8 cellular contexts compared by ENCODE assay signal in the genomic region with DNA sequence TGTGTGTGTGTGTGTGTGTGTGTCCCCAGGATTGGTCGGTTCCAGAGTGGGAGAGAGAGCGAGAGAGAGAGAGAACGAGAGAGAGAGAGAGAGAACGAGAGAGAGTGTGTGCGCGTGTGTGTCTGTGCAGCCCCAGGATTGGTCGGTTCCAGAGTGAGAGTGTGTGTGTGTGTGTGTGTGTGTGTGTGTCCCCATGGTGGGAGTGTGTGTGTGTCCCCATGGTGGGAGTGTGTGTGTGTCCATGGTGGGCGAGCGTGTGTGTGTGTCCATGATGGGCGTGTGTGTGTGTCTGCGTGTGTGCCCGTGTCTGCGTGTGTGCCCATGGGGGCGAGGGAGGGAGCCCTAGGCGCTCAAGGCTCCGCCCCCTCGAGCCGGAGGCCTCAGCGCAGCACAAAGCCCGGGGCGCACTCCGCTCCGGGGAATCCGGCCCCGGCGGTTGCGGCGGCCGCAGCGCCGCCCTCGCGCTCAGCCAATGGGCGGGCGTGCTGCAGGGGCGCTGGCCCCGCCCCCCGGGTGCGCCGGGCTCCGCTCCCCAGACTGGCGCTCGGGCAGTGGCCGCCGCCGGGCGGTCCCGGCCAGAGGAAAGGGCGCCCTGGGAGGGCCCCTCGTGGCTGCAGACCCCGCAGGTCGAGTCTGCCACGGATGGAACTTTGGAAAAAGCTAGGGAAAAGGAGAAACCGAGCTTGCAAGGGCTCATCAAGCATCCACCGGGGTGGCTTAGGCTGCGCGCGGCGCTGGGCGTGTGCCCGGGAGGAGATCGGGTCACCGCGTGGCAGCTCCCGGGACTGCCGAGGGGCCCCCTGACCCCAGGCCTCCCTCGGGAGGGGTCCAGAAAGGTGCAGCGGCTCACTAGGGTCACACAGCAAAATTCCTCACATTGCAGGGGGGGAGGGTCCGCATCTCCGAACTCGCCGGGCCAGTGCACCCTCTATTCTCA.
A peak's percentile ranks its signal among the peaks of the same experiment; 100 is the strongest.
DNase-seq lines count a peak whose midpoint lies in the region; ATAC-seq and TF ChIP-seq lines count a peak whose summit lies in the region.

No MANE protein-coding gene starts in this region.

- no peaks in the 10 kb centered on the region for H3K9me2 ChIP-seq in PC-9 (ENCODE audit: insufficient read depth)

- no peaks in the 10 kb centered on the region for H3K27me3 ChIP-seq in PC-9 (ENCODE audit: insufficient read depth, low read depth)
- H3K27me3 ChIP-seq in esophagus squamous epithelium = peaks cover 0 to 6% (median 0%) of the 10 kb centered on the region in 4 donors

- H3K36me3 ChIP-seq in PC-9 (ENCODE audit: low read depth) (no peaks in the 10 kb centered on the region), esophagus squamous epithelium (no peaks in the 10 kb centered on the region)

- intact Hi-C loops in PC-9 (cut with micrococcal nuclease; ENCODE audit: unreplicated experiment) (loop anchor here (1.0 kb wide), 1 partner anchor 96 kb away; a partner anchor contains a TSS), esophagus squamous epithelium (cut with DNase I) (loop anchor here (2.0 kb wide), 1 partner anchor 95 kb away; no protein-coding TSS in a partner anchor)

- H3K9me3 ChIP-seq in PC-9 (ENCODE audit: insufficient read depth, low read depth) = no peaks in the 10 kb centered on the region
- H3K9me3 ChIP-seq in esophagus squamous epithelium = no peaks in the 10 kb centered on the region

- peak in 1 of 4 donors; percentile 67 for TF ChIP-seq POLR2A in esophagus squamous epithelium (IDR thresholded peaks at IDR 0.05)

- peak overlapping the region; percentile 86 for H3K4me2 ChIP-seq in PC-9

- peak overlapping the region; percentile 74; the same call in 1 of the 2 replicates for H2AFZ ChIP-seq in PC-9

- H3K4me3 ChIP-seq in PC-9 = peak overlapping the region; percentile 69
- peak overlapping the region; percentile 39 to 74 (median 68) for H3K4me3 ChIP-seq in esophagus squamous epithelium

- peak overlapping the region; percentile 90 for H3K27ac Mint-ChIP-seq in activated T-cell treated with anti-CD3 and anti-CD28 coated beads, Interleukin-2, amount 50 U/mL, for 72 hours

- H3K36me3 Mint-ChIP-seq in activated T-cell treated with anti-CD3 and anti-CD28 coated beads, Interleukin-2, amount 50 U/mL, for 72 hours (ENCODE audit: insufficient read depth in 2 of 2) = no peaks in the 10 kb centered on the region

- no peaks in the 10 kb centered on the region; the same call in 1 of the 2 replicates for H3F3A ChIP-seq in PC-9 (ENCODE audit: insufficient read depth, low read depth)

- CTCF ChIA-PET in PC-9 (lab: Charles Lee) = no interaction called here

- peak; percentile 72 for ATAC-seq in GM21447 (IDR thresholded peaks at IDR 0.05; ENCODE audit: unreplicated experiment)
- peak; percentile 81 to 84 for ATAC-seq in activated T-cell treated with anti-CD3 and anti-CD28 coated beads, Interleukin-2, amount 50 U/mL, for 72 hours (replicated peaks in 1 of 2)

- H3K4me1 ChIP-seq in PC-9 (replicated peaks; ENCODE audit: insufficient read depth) = 0 out of 2 replicates have a peak, but pooled peaks cover 3% of the 10 kb centered on the region
- H3K4me1 ChIP-seq in esophagus squamous epithelium = peaks cover 5 to 23% (median 16%) of the 10 kb centered on the region in 3 donors

- no peaks in the 10 kb centered on the region for H3K79me2 ChIP-seq in PC-9 (ENCODE audit: low read depth)

- H4K20me1 ChIP-seq in PC-9 (ENCODE audit: insufficient read depth) = no peaks in the 10 kb centered on the region

- no peaks in the 10 kb centered on the region for H3K9me3 Mint-ChIP-seq in activated T-cell treated with anti-CD3 and anti-CD28 coated beads, Interleukin-2, amount 50 U/mL, for 72 hours

- DNase-seq in DMS153 treated with DMSO at 0.1 percent for 48 hours (lab: John Stamatoyannopoulos, UW; ENCODE audit: unreplicated experiment) = peak; percentile 81
- DNase-seq in HuH-7 (ENCODE audit: low spot score) = peak; percentile 74
- DNase-seq in PC-9 = peak; percentile 62 to 86
- peak; percentile 95 for DNase-seq in activated T-cell treated with anti-CD3 and anti-CD28 coated beads, Interleukin-2, amount 50 U/mL, for 72 hours
- peak; percentile 42 for DNase-seq in esophagus squamous epithelium (lab: John Stamatoyannopoulos, UW)
- DNase-seq in myocyte (ENCODE audit: low read depth) = peak; percentile 95
- DNase-seq in stimulated activated CD8-positive, alpha-beta memory T cell treated with anti-CD3 and anti-CD28 coated beads, Interleukin-7, amount 100 ng/mL, for 24 hours (ENCODE audit: low read depth) = peak; percentile 70

- H3K4me1 Mint-ChIP-seq in activated T-cell treated with anti-CD3 and anti-CD28 coated beads, Interleukin-2, amount 50 U/mL, for 72 hours (ENCODE audit: low read depth) = peaks cover 34% of the 10 kb centered on the region

- WGBS in esophagus squamous epithelium, 2 donors = 0 to 1% methylated on average over 17 to 22 of the region's 72 CpGs

- peaks cover 32% of the 10 kb centered on the region for H3K27me3 Mint-ChIP-seq in activated T-cell treated with anti-CD3 and anti-CD28 coated beads, Interleukin-2, amount 50 U/mL, for 72 hours (ENCODE audit: low read depth)

- H3K4me3 Mint-ChIP-seq in activated T-cell treated with anti-CD3 and anti-CD28 coated beads, Interleukin-2, amount 50 U/mL, for 72 hours = peak overlapping the region; percentile 86 to 91

- no TSS peak for BruUV-seq in PC-9 (replicated peaks; lab: Mats Ljungman, UMichigan)

- TF ChIP-seq CTCF in PC-9 (conservative IDR thresholded peaks at IDR 0.05) = no peak
- TF ChIP-seq CTCF in esophagus squamous epithelium (IDR thresholded peaks at IDR 0.05) = peak in 3 of 6 experiments; percentile 9 to 44 (median 18)

- H3K27ac ChIP-seq in PC-9 (peak overlapping the region; percentile 26; the same call in 1 of the 2 replicates), esophagus squamous epithelium (peak overlapping the region; percentile 77 to 94 (median 85))

- POLR2A ChIA-PET in PC-9 (lab: Charles Lee; ENCODE audit: unreplicated experiment) = no interaction called here

Comparison
In these comparisons a context has a peak if more than half of its experiments do, and no peak if none do; other contexts are left out.
1. Peak in every context shown above with its lines: DNase-seq, ATAC-seq, H3K4me3 ChIP-seq and H3K27ac ChIP-seq.
2. DNase-seq: peak in every context shown above with its lines; median percentile 95 in activated T-cell treated with anti-CD3 and anti-CD28 coated beads, Interleukin-2, amount 50 U/mL, for 72 hours; 95 in myocyte; 81 in DMS153 treated with DMSO at 0.1 percent for 48 hours; 74 in HuH-7; 74 in PC-9; 70 in stimulated activated CD8-positive, alpha-beta memory T cell treated with anti-CD3 and anti-CD28 coated beads, Interleukin-7, amount 100 ng/mL, for 24 hours; 42 in esophagus squamous epithelium.